Comparison of ENCODE assay signal across 18 cellular contexts in the genomic region with DNA sequence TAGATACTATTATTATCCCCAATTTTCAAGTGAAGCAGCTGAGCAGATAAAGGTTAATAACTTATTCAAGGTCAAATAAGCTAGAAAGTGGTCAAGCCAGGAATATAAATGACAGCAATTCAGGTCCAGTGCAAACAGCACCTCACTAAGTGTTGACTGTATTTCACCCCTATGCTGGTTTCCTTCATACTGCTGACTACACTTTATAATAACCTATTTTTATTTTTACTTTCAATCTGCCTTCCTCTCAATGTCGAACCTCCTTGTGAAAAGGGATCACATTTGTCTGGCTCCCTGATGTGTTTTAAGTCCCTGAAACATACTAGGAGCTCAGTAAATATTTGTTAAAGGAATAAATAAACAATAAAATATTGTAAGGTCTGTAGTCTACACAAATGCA.
DNase-seq lines count a peak whose midpoint lies in the region; ATAC-seq and TF ChIP-seq lines count a peak whose summit lies in the region.
"Had no signal": no experiment of that assay in that cellular context is flagged by ENCODE, and none has a peak within 500 bp of the region (broad histone marks: within the 10 kb centered on the region; RNA-seq: fewer than 3 reads in every experiment).

No MANE protein-coding gene starts in this region.

- no peak overlapping the region for H2BK120ac ChIP-seq in mesenchymal stem cell (ENCODE audit: low read depth, low read length)

- intact Hi-C loops in testis (cut with DNase I; ENCODE audit: low total_unique reads) = no loop called here

- H3K4me1 ChIP-seq in mesenchymal stem cell (ENCODE audit: control insufficient read depth, insufficient read depth, low read depth, low read length) = no peaks in the 10 kb centered on the region
- no peaks in the 10 kb centered on the region for H3K4me1 ChIP-seq in testis
- H3K4me1 ChIP-seq: A549 had no signal

- no peak overlapping the region for H3K4me2 ChIP-seq in mesenchymal stem cell (ENCODE audit: low read length, poor library complexity, severe bottlenecking)
- H3K4me2 ChIP-seq: A549 had no signal

- H3K9me3 ChIP-seq in mesenchymal stem cell (ENCODE audit: control insufficient read depth, low read length) (no peaks in the 10 kb centered on the region), testis (no peaks in the 10 kb centered on the region)
- H3K9me3 ChIP-seq: A549 had no signal

- H2BK5ac ChIP-seq in mesenchymal stem cell (ENCODE audit: low read depth, low read length, poor library complexity, severe bottlenecking) = no peak overlapping the region

- H3K79me1 ChIP-seq in mesenchymal stem cell (replicated peaks; ENCODE audit: low read length, poor library complexity, severe bottlenecking) = no peaks in the 10 kb centered on the region

- H2BK15ac ChIP-seq in mesenchymal stem cell (ENCODE audit: low read depth, poor library complexity, severe bottlenecking) = no peak overlapping the region

- peak overlapping the region; percentile 39 for H3K9ac ChIP-seq in mesenchymal stem cell (ENCODE audit: low read length)

- no peak overlapping the region for H3K23ac ChIP-seq in mesenchymal stem cell (ENCODE audit: low read length in 2 of 2)

- H4K8ac ChIP-seq in mesenchymal stem cell (ENCODE audit: low read length) = no peak overlapping the region

- H2BK12ac ChIP-seq in mesenchymal stem cell (ENCODE audit: low read length in 2 of 2) = no peak overlapping the region

- H2AFZ ChIP-seq in mesenchymal stem cell (ENCODE audit: low read depth, low read length) = no peak overlapping the region

- H3K4ac ChIP-seq in mesenchymal stem cell (ENCODE audit: low read depth in 1 of 2, low read length in 2 of 2) = no peak overlapping the region

- H3K27me3 ChIP-seq in mesenchymal stem cell (ENCODE audit: control insufficient read depth in 1 of 2, insufficient read depth in 1 of 2, low read length in 2 of 2) = no peaks in the 10 kb centered on the region
- no peaks in the 10 kb centered on the region for H3K27me3 ChIP-seq in testis
- H3K27me3 ChIP-seq: MG63 had no signal

- no peak overlapping the region for H3K4me3 ChIP-seq in LNCaP clone FGC (ENCODE audit: low read depth, low read length)
- H3K4me3 ChIP-seq in mesenchymal stem cell (ENCODE audit: insufficient read depth in 1 of 2, low read depth in 1 of 2, low read length in 2 of 2) = no peak overlapping the region
- no peak overlapping the region for H3K4me3 ChIP-seq in testis
- H3K4me3 ChIP-seq: A549, MG63 had no signal

- H2AK5ac ChIP-seq in mesenchymal stem cell (ENCODE audit: low read length, severe bottlenecking) = no peak overlapping the region

- ATAC-seq in GM21526 (IDR thresholded peaks at IDR 0.05; ENCODE audit: low FRiP score, unreplicated experiment) = no peak
- ATAC-seq: A549 had no signal

- no CpG with 5 or more reads among the region's 1 CpG for WGBS in mesenchymal stem cell
- WGBS in testis, 2 donors = 48 to 68% methylated on average over 1 of the region's 1 CpG

- peak overlapping the region; percentile 67 for H3K27ac ChIP-seq in VCaP
- H3K27ac ChIP-seq in mesenchymal stem cell (ENCODE audit: low read length, poor library complexity, severe bottlenecking) = no peak overlapping the region
- H3K27ac ChIP-seq in testis = no peak overlapping the region
- H3K27ac ChIP-seq: A549 had no signal

- H3K14ac ChIP-seq in mesenchymal stem cell (ENCODE audit: low read length in 2 of 2) = no peak overlapping the region

- DNase-seq in NCI-H1092 treated with DMSO at 0.1 percent for 48 hours (lab: John Stamatoyannopoulos, UW) (peak; percentile 26), NCI-H1092 (lab: John Stamatoyannopoulos, UW) (no peak), LNCaP clone FGC (ENCODE audit: low read depth) (peak; percentile 36), mesenchymal stem cell (peak; percentile 2), testis (no peak), hepatic stellate cell (ENCODE audit: low spot score) (no peak)
- DNase-seq: COR-L47, GF-D8, GOT3, KG1, MG63, NCI-H2081 treated with DMSO at 0.1 percent for 48 hours, NCI-H82, SIG-M5, SW 1271 had no signal

- H3K36me3 ChIP-seq in mesenchymal stem cell (ENCODE audit: control insufficient read depth in 1 of 2, insufficient read depth in 2 of 2, low read depth in 1 of 2, low read length in 2 of 2) = no peaks in the 10 kb centered on the region
- no peaks in the 10 kb centered on the region for H3K36me3 ChIP-seq in testis (ENCODE audit: low read depth, missing control alignments)

- H3K18ac ChIP-seq in mesenchymal stem cell (ENCODE audit: low read depth in 1 of 2, low read length in 2 of 2) = no peak overlapping the region

- no peak for TF ChIP-seq CTCF in LNCaP clone FGC (IDR thresholded peaks at IDR 0.05; ENCODE audit: control insufficient read depth, extremely low read depth, insufficient read depth)
- no peak for TF ChIP-seq CTCF in VCaP (conservative IDR thresholded peaks at IDR 0.05)
- no peak for TF ChIP-seq CTCF in testis (IDR thresholded peaks at IDR 0.05)

- no peak for TF ChIP-seq POLR2A in testis (IDR thresholded peaks at IDR 0.05)

- no peak overlapping the region for H4K91ac ChIP-seq in mesenchymal stem cell (ENCODE audit: low read length)

Comparison
In these comparisons a context has a peak if more than half of its experiments do, and no peak if none do; other contexts are left out.
1. DNase-seq: peak in NCI-H1092 treated with DMSO at 0.1 percent for 48 hours (single experiment), LNCaP clone FGC (single experiment) and mesenchymal stem cell (single experiment); none in NCI-H1092 (single experiment), testis (single experiment) and hepatic stellate cell (single experiment).